19 cellular contexts compared by ENCODE assay signal in the genomic region with DNA sequence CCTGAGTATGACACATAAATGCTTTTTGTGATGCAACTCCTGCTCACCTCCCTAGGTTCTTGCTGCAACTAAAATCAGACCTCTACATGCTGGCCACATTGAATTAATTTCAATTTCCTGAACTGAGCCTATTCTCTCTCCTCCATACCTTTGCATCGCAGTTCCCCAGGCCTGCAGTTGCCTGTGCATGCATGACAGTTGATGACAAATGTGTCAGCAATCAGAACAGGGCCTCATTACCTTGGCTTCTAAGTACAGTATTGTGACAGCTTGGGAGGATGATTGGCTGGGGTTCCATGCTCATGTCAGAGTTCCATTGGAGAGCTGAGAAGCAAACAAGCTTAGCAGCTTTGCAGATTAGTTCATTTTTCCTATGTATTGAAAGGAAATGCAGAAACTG.
A peak's percentile ranks its signal among the peaks of the same experiment; 100 is the strongest.
DNase-seq lines count a peak whose midpoint lies in the region; TF ChIP-seq lines count a peak whose summit lies in the region.
"Had no signal": no experiment of that assay in that cellular context is flagged by ENCODE, and none has a peak within 500 bp of the region (broad histone marks: within the 10 kb centered on the region; RNA-seq: fewer than 3 reads in every experiment).

No MANE protein-coding gene starts in this region.

- H4K20me1 ChIP-seq in Loucy (ENCODE audit: insufficient read depth, low read length, poor library complexity, severe bottlenecking): peaks cover 2% of the 10 kb centered on the region

- TF ChIP-seq CTCF in Loucy (conservative IDR thresholded peaks at IDR 0.05; ENCODE audit: low read length): no peak

- no peaks in the 10 kb centered on the region for H3K9me3 ChIP-seq in Loucy (ENCODE audit: insufficient read depth, low read depth, low read length)
- H3K9me3 ChIP-seq: adrenal gland, breast epithelium, upper lobe of left lung had no signal

- DNase-seq in DMS 273 (lab: John Stamatoyannopoulos, UW; ENCODE audit: unreplicated experiment): peak; percentile 29
- no peak for DNase-seq in DMS 273 treated with DMSO at 0.1 percent for 48 hours (lab: John Stamatoyannopoulos, UW)
- peak; percentile 45 for DNase-seq in OCI-M1 (lab: John Stamatoyannopoulos, UW)
- peak in 32 of 42 donors; percentile 19 to 89 (median 57) for DNase-seq in head of caudate nucleus
- DNase-seq in NCI-H748 treated with DMSO at 0.1 percent for 48 hours (lab: John Stamatoyannopoulos, UW): no peak
- no peak for DNase-seq in stimulated activated CD8-positive, alpha-beta memory T cell treated with anti-CD3 and anti-CD28 coated beads, Interleukin-4, amount 100 ng/mL, for 48 hours
- DNase-seq in NCI-H1092 (lab: John Stamatoyannopoulos, UW): no peak
- DNase-seq: activated CD4-positive, alpha-beta T cell treated with anti-CD3 and anti-CD28 coated beads for 36 hours; activated CD8-positive, alpha-beta memory T cell treated with anti-CD3 and anti-CD28 coated beads for 24 hours; activated T-cell treated with anti-CD3 and anti-CD28 coated beads, Interleukin-2, amount 50 U/mL, for 4 hours; adrenal gland; cortex of kidney; GDM1; NCI-H446; RPMI8226 had no signal

- peaks cover 47% of the 10 kb centered on the region for H3K4me1 ChIP-seq in Loucy (ENCODE audit: insufficient read depth, low read length, poor library complexity, severe bottlenecking)
- H3K4me1 ChIP-seq: breast epithelium had no signal

- peak overlapping the region; percentile 90 for H3K9ac ChIP-seq in Loucy (ENCODE audit: low read depth, low read length, poor library complexity, severe bottlenecking)
- H3K9ac ChIP-seq: neural progenitor cell had no signal

- peak overlapping the region; percentile 90 for H3K4me2 ChIP-seq in Loucy (ENCODE audit: low read depth, low read length, poor library complexity, severe bottlenecking)
- H3K4me2 ChIP-seq: neural progenitor cell had no signal

- peaks cover 15% of the 10 kb centered on the region for H3F3A ChIP-seq in Loucy (ENCODE audit: low read depth)

- no peaks in the 10 kb centered on the region for H3K36me3 ChIP-seq in Loucy (ENCODE audit: insufficient read depth, low read length)
- H3K36me3 ChIP-seq: adrenal gland, breast epithelium, neural progenitor cell, upper lobe of left lung had no signal

- no peaks in the 10 kb centered on the region for H3K9me2 ChIP-seq in Loucy (replicated peaks; ENCODE audit: low read depth, low read length)

- intact Hi-C loops in head of caudate nucleus (cut with DNase I): loop anchor here (10.0 kb wide), 2 partner anchors 163 to 287 kb away; no protein-coding TSS in a partner anchor

- H3K27me3 ChIP-seq in Loucy (ENCODE audit: insufficient read depth, low read length, poor library complexity, severe bottlenecking): no peaks in the 10 kb centered on the region
- H3K27me3 ChIP-seq: adrenal gland, breast epithelium, upper lobe of left lung had no signal

- H3K4me3 ChIP-seq in Loucy (ENCODE audit: low read length, poor library complexity, severe bottlenecking): peak overlapping the region; percentile 8
- H3K4me3 ChIP-seq: adrenal gland, breast epithelium, neural progenitor cell, upper lobe of left lung had no signal

- H3K79me2 ChIP-seq in Loucy (ENCODE audit: insufficient read depth, low read length): peaks cover 17% of the 10 kb centered on the region

- peak overlapping the region; percentile 6; the same call in 1 of the 2 replicates for H2AFZ ChIP-seq in Loucy (ENCODE audit: low read length)
- H2AFZ ChIP-seq: neural progenitor cell had no signal

Comparison
In these comparisons a context has a peak if more than half of its experiments do, and no peak if none do; other contexts are left out.
1. DNase-seq: peak in DMS 273 (single experiment), OCI-M1 (single experiment) and head of caudate nucleus (32 of 42); none in DMS 273 treated with DMSO at 0.1 percent for 48 hours (single experiment), NCI-H748 treated with DMSO at 0.1 percent for 48 hours (single experiment), stimulated activated CD8-positive, alpha-beta memory T cell treated with anti-CD3 and anti-CD28 coated beads, Interleukin-4, amount 100 ng/mL, for 48 hours (single experiment) and NCI-H1092 (single experiment).